ENCODE assay signal across 12 cellular contexts in the genomic region with DNA sequence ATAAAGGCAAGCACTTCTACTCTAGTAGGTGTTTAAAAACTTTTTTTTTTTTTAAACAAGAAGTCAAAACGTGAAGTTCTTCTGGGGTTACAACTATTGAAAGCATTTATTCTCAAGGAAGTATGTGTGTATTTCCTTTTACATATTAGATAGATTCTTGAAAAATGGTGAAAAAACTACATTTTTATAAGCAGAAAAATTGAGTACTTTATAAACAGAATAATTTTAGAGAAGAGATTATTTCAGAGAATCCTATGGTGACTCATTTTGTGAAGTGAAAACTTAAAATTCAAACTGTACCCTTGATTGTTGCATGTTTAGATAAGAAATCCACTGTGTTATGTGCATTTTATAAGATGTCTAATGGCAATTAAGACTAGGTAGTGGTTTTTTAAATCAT. TPM values are rescaled to one million over a fixed set of nuclear protein-coding genes. Genes with fewer than 3 reads are reported as not detected.
A peak's percentile ranks its signal among the peaks of the same experiment; 100 is the strongest.
DNase-seq lines count a peak whose midpoint lies in the region; ATAC-seq and TF ChIP-seq lines count a peak whose summit lies in the region.
"Had no signal": no experiment of that assay in that cellular context is flagged by ENCODE, and none has a peak within 500 bp of the region (broad histone marks: within the 10 kb centered on the region; RNA-seq: fewer than 3 reads in every experiment).

No MANE protein-coding gene starts in this region.

- no CpG with 5 or more reads among the region's 1 CpG for WGBS in IMR-90 (ENCODE audit: extremely low coverage in 2 of 2, insufficient read length in 1 of 2), 2 experiments
- WGBS in tibial nerve, 2 donors, result 13 to 18% methylated on average over 1 of the region's 1 CpG

- H3K4me1 ChIP-seq in IMR-90 (ENCODE audit: control insufficient read depth, insufficient read depth, low read length) (peaks cover 11% of the 10 kb centered on the region), endocrine pancreas (ENCODE audit: control insufficient read depth, insufficient read depth, low read length) (peaks cover 25% of the 10 kb centered on the region), neural progenitor cell (peaks cover 22% of the 10 kb centered on the region), tibial nerve (peaks cover 0 to 40% (median 23%) of the 10 kb centered on the region in 4 donors)

- H3K27me3 ChIP-seq in BJ (ENCODE audit: control insufficient read depth, insufficient read depth, low read length) (no peaks in the 10 kb centered on the region), IMR-90 (ENCODE audit: control insufficient read depth, insufficient read depth, low read length) (no peaks in the 10 kb centered on the region), endocrine pancreas (ENCODE audit: control insufficient read depth, insufficient read depth, low read length) (no peaks in the 10 kb centered on the region), neural progenitor cell (no peaks in the 10 kb centered on the region), tibial nerve (no peaks in the 10 kb centered on the region)

- H3K4me3 Mint-ChIP-seq in neural progenitor cell, result no peak overlapping the region
- H3K4me3 Mint-ChIP-seq: CD14-positive monocyte, neural crest cell had no signal

- peaks cover 20 to 47% of the 10 kb centered on the region in 2 experiments for H3K79me1 ChIP-seq in IMR-90 (ENCODE audit: low read depth in 1 of 2, low read length in 2 of 2)

- H3K23ac ChIP-seq in IMR-90 (ENCODE audit: low read depth, low read length), result 0 out of 2 replicates have a peak overlapping the region, but pooled peaks have one; percentile 30

- peak overlapping the region; percentile 28; the same call in 1 of the 2 replicates for H3K18ac ChIP-seq in IMR-90 (ENCODE audit: low read depth, low read length)

- dilution Hi-C loops in IMR-90 (cut with HindIII; ENCODE audit: low sequenced_read_pairs, unreplicated experiment), result no loop called here

- peaks cover 28% of the 10 kb centered on the region for H3F3A ChIP-seq in neural progenitor cell (ENCODE audit: low read depth)

- H2AFZ ChIP-seq in IMR-90 (replicated peaks; ENCODE audit: low read length, poor library complexity) (no peak overlapping the region), neural progenitor cell (replicated peaks) (no peak overlapping the region)

- peaks cover 6% of the 10 kb centered on the region for H3K36me3 Mint-ChIP-seq in neural progenitor cell
- peaks cover 0 to 15% of the 10 kb centered on the region in 2 donors for H3K36me3 Mint-ChIP-seq in activated naive CD4-positive, alpha-beta T cell treated with anti-CD3 and anti-CD28 coated beads, Interleukin-2, amount 50 U/mL, for 72 hours

- no peak overlapping the region for H2BK5ac ChIP-seq in IMR-90 (ENCODE audit: low read depth, low read length, poor library complexity, severe bottlenecking)

- 0 out of 2 replicates have a peak overlapping the region, but pooled peaks have one; percentile 35 for H3K14ac ChIP-seq in IMR-90 (replicated peaks; ENCODE audit: low read depth, low read length)

- TF ChIP-seq CTCF in BJ (IDR thresholded peaks at IDR 0.05; ENCODE audit: insufficient read depth, low read depth, low read length) (no peak), IMR-90 (conservative IDR thresholded peaks at IDR 0.05; ENCODE audit: low read depth, low read length) (no peak), neural progenitor cell (IDR thresholded peaks at IDR 0.05) (no peak), tibial nerve (IDR thresholded peaks at IDR 0.05) (no peak)

- H3K9me3 Mint-ChIP-seq in neural progenitor cell, result no peaks in the 10 kb centered on the region
- H3K9me3 Mint-ChIP-seq in activated naive CD4-positive, alpha-beta T cell treated with anti-CD3 and anti-CD28 coated beads, Interleukin-2, amount 50 U/mL, for 72 hours, result no peaks in the 10 kb centered on the region
- H3K9me3 Mint-ChIP-seq: neural crest cell had no signal

- H4K91ac ChIP-seq in IMR-90 (ENCODE audit: insufficient read depth, low read depth, low read length), result no peak overlapping the region

- H3K4me3 ChIP-seq in BJ (ENCODE audit: low read depth, low read length) (peak overlapping the region; percentile 66; the same call in 1 of the 2 replicates), IMR-90 (ENCODE audit: insufficient read depth, low read depth, low read length) (peak overlapping the region; percentile 92; the same call in 1 of the 2 replicates), endocrine pancreas (ENCODE audit: control insufficient read depth, insufficient read depth, low read length) (peak overlapping the region; percentile 93), neural progenitor cell (peak overlapping the region; percentile 79), tibial nerve (no peak overlapping the region)

- H2BK120ac ChIP-seq in IMR-90 (ENCODE audit: low read depth, low read length), result no peak overlapping the region

- H2BK20ac ChIP-seq in IMR-90 (ENCODE audit: low read depth, low read length), result no peak overlapping the region

- H3K27ac Mint-ChIP-seq in neural progenitor cell, result no peak overlapping the region
- no peak overlapping the region for H3K27ac Mint-ChIP-seq in activated naive CD4-positive, alpha-beta T cell treated with anti-CD3 and anti-CD28 coated beads, Interleukin-2, amount 50 U/mL, for 72 hours
- H3K27ac Mint-ChIP-seq: CD14-positive monocyte had no signal

- no TSS peak for BruUV-seq in IMR-90 (replicated peaks; lab: Mats Ljungman, UMichigan)

- DNase-seq in BJ (ENCODE audit: low read depth), result no peak
- no peak for DNase-seq in IMR-90
- no peak for DNase-seq in neural progenitor cell (ENCODE audit: low spot score)
- DNase-seq in activated naive CD4-positive, alpha-beta T cell treated with anti-CD3 and anti-CD28 coated beads, Interleukin-2, amount 50 U/mL, for 72 hours (ENCODE audit: low spot score in 2 of 2), result no peak
- DNase-seq in NCI-H1436 treated with DMSO at 0.1 percent for 48 hours (lab: John Stamatoyannopoulos, UW), result no peak
- DNase-seq in tibial nerve (ENCODE audit: low spot score in 2 of 2), result no peak
- DNase-seq: activated CD4-positive, CD25-positive, alpha-beta regulatory T cell; NCI-H1930 had no signal

- H3K79me2 ChIP-seq in neural progenitor cell (ENCODE audit: low read depth), result peaks cover 78% of the 10 kb centered on the region

- peaks cover 2% of the 10 kb centered on the region for H3K27me3 Mint-ChIP-seq in neural progenitor cell (ENCODE audit: insufficient read depth, low read depth)

- H4K20me1 ChIP-seq in IMR-90 (ENCODE audit: insufficient read depth, low read length) (peaks cover 34% of the 10 kb centered on the region), neural progenitor cell (ENCODE audit: low read depth) (peaks cover 46% of the 10 kb centered on the region)

- no peak overlapping the region for H3K4ac ChIP-seq in IMR-90 (ENCODE audit: low read depth, low read length)

- 0 out of 2 replicates have a peak overlapping the region, but pooled peaks have one; percentile 62 for H3K9ac ChIP-seq in IMR-90 (ENCODE audit: low read depth, low read length)
- no peak overlapping the region for H3K9ac ChIP-seq in endocrine pancreas (ENCODE audit: control insufficient read depth, insufficient read depth, low read length)
- peak overlapping the region; percentile 15 for H3K9ac ChIP-seq in neural progenitor cell

- intact Hi-C loops in IMR-90 (cut with micrococcal nuclease), result loop anchor here (2.0 to 5.0 kb wide), 3 partner anchors 15 to 75 kb away; no protein-coding TSS in a partner anchor

- H3K4me2 ChIP-seq in IMR-90 (ENCODE audit: low read depth, low read length) (peak overlapping the region; percentile 90), neural progenitor cell (peak overlapping the region; percentile 92)

- POLR2A ChIA-PET in BJ (lab: Charles Lee) (interaction anchor here (0.6 to 0.7 kb wide), 2 partner anchors 29 to 44 kb away, joined by 5 to 15 read pairs; no protein-coding TSS in a partner anchor), IMR-90 (lab: Charles Lee; ENCODE audit: unreplicated experiment) (no interaction called here)

- no peak overlapping the region for H4K5ac ChIP-seq in IMR-90 (ENCODE audit: low read depth, low read length)

- TF ChIP-seq POLR2A in IMR-90 (IDR thresholded peaks at IDR 0.05; ENCODE audit: low read depth, low read length) (no peak), tibial nerve (IDR thresholded peaks at IDR 0.05) (no peak)

- no peak overlapping the region for H2AK9ac ChIP-seq in IMR-90 (replicated peaks; ENCODE audit: low read depth, low read length, poor library complexity)

- ATAC-seq in IMR-90 (ENCODE audit: low read depth) (no peak), GM19351 (IDR thresholded peaks at IDR 0.05; ENCODE audit: unreplicated experiment) (no peak)
- no peak for ATAC-seq in activated naive CD4-positive, alpha-beta T cell treated with anti-CD3 and anti-CD28 coated beads, Interleukin-2, amount 50 U/mL, for 72 hours

- H3K9me3 ChIP-seq in IMR-90 (ENCODE audit: control insufficient read depth, insufficient read depth, low read length) (no peaks in the 10 kb centered on the region), endocrine pancreas (ENCODE audit: control insufficient read depth, low read length) (no peaks in the 10 kb centered on the region), neural progenitor cell (ENCODE audit: low read depth) (no peaks in the 10 kb centered on the region), tibial nerve (no peaks in the 10 kb centered on the region)

- peaks cover 7% of the 10 kb centered on the region; the same call in 1 of the 2 replicates for H3K9me1 ChIP-seq in IMR-90 (ENCODE audit: insufficient read depth, low read length)

- CTCF ChIA-PET in BJ (lab: Yijun Ruan, JAX), result interaction anchor here (0.6 to 1.2 kb wide), 6 partner anchors 30 to 680 kb away, joined by 3 to 5 read pairs (median 3); no protein-coding TSS in a partner anchor
- CTCF ChIA-PET in IMR-90 (lab: Yijun Ruan, JAX), result interaction anchor here (0.7 to 0.9 kb wide), 2 partner anchors 9 to 15 kb away, joined by 3 to 5 read pairs; no protein-coding TSS in a partner anchor

- H3K56ac ChIP-seq in IMR-90 (ENCODE audit: extremely low read depth, insufficient read depth, low read length), result no peak overlapping the region

- in situ Hi-C loops in IMR-90 (cut with MboI; ENCODE audit: low sequenced_read_pairs), result no loop called here

- no peak overlapping the region for H3K27ac ChIP-seq in IMR-90 (ENCODE audit: insufficient read depth, low read length)
- peak overlapping the region; percentile 74 for H3K27ac ChIP-seq in neural progenitor cell
- peak overlapping the region in 2 of 4 donors; percentile 41 to 95 for H3K27ac ChIP-seq in tibial nerve

- no peak overlapping the region for H2BK15ac ChIP-seq in IMR-90 (ENCODE audit: low read depth, low read length)

- TF ChIP-seq RAD21 in IMR-90 (IDR thresholded peaks at IDR 0.05; ENCODE audit: low read length), result no peak

- H3K36me3 ChIP-seq in BJ (ENCODE audit: control insufficient read depth, insufficient read depth, low read length), result no peaks in the 10 kb centered on the region
- H3K36me3 ChIP-seq in IMR-90 (ENCODE audit: control insufficient read depth, insufficient read depth, low read length), result no peaks in the 10 kb centered on the region; the same call in 1 of the 2 replicates
- H3K36me3 ChIP-seq in endocrine pancreas (ENCODE audit: control insufficient read depth, insufficient read depth, low read length), result no peaks in the 10 kb centered on the region
- no peaks in the 10 kb centered on the region for H3K36me3 ChIP-seq in neural progenitor cell
- H3K36me3 ChIP-seq in tibial nerve, result no peaks in the 10 kb centered on the region

- TF ChIP-seq EP300 in tibial nerve (IDR thresholded peaks at IDR 0.05), result no peak

- H4K8ac ChIP-seq in IMR-90 (ENCODE audit: low read depth in 2 of 2, low read length in 2 of 2), result no peak overlapping the region

- H3K4me1 Mint-ChIP-seq in neural progenitor cell, result peaks cover 2% of the 10 kb centered on the region

- no peak overlapping the region for H2AK5ac ChIP-seq in IMR-90 (ENCODE audit: low read depth, low read length)

RNA-seq across cellular contexts. Expression of a gene that starts 2.9 kb away (rescaled TPM):
- polyA plus RNA-seq in BJ (2011; rRNA removed) (19.1 and 30.7 TPM in 2 replicates), IMR-90 (2012; rRNA removed) (24.8 and 29.7 TPM in 2 replicates)
- polyA minus RNA-seq in BJ (2011; rRNA and poly(A)+ RNA removed), result 23.2 and 23.8 TPM in 2 replicates
- total RNA-seq in IMR-90 (2012; rRNA removed) (73.7 and 85.8 TPM in 2 replicates), neural progenitor cell (ENCODE audit: low replicate concordance) (122 and 167 TPM in 2 replicates), tibial nerve (10 to 100 TPM; 20.8 to 29.8 (median 25.3) TPM)
- 6.9 and 14.5 TPM in 2 replicates for polyA plus RNA-seq in IMR-90 (2012; cell fraction: cytosol; rRNA removed)
- polyA plus RNA-seq in IMR-90 (2012; cell fraction: nucleus; rRNA removed; ENCODE audit: low replicate concordance), result 24.1 and 88.2 TPM in 2 replicates
- total RNA-seq in activated naive CD4-positive, alpha-beta T cell treated with anti-CD3 and anti-CD28 coated beads, Interleukin-2, amount 50 U/mL, for 72 hours, result 10 to 100 TPM; 56.6 to 85.7 TPM

Comparison
In these comparisons a context has a peak if more than half of its experiments do, and no peak if none do; other contexts are left out.
1. H3K4me3 ChIP-seq: peak in BJ (single experiment), IMR-90 (single experiment), endocrine pancreas (single experiment) and neural progenitor cell (single experiment); none in tibial nerve (0 of 4).